Comparison of ENCODE assay signal across 8 cellular contexts in the genomic region with DNA sequence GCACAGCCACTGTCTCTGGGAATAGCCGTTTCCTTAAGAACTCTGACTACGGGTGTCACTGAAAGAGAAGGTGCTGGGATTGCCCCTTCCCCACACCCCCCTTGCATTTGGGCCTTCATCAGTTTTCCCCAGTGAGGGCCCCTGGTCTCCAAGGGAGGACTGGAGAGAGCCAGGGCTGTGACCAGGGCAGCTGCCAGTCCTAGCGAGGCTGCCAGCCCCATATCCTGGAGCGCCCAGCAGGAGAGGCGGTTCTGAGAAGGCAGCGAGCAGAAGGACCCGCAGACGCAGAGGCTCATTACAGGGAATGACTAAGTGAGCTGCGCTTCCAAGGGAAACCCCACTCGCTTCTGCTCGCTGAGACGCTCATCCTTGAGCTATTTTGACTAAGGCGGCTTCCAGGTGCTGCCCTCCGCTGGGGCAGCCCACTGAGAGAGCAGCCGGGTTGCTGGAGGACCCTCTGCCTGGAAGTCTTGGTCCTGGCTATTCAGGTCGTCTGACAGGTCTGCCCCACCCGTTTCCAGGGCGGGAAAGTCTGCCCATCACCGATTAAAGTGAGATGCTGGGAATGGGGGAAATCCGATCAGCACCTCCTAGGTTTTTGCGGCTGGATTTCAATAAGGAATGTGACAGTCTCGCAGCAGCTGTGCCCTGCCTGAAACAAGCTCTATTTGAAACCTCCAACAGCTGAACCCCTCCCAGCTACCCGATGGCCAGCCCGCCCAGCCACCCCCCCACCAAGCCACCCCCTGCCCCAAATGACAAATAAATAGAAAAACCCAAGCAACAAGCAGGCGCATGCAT. TPM values are rescaled to one million over a fixed set of nuclear protein-coding genes. Genes with fewer than 3 reads are reported as not detected.
DNase-seq lines count a peak whose midpoint lies in the region; ATAC-seq and TF ChIP-seq lines count a peak whose summit lies in the region.

No MANE protein-coding gene starts in this region.

- H3K27me3 ChIP-seq in HUES48 (ENCODE audit: control insufficient read depth, insufficient read depth, low read length) = peaks cover 35% of the 10 kb centered on the region

- in situ Hi-C loops in astrocyte of the spinal cord (cut with HindIII; ENCODE audit: low sequenced_read_pairs) = no loop called here

- H3K9me3 ChIP-seq in HUES48 (ENCODE audit: control insufficient read depth, insufficient read depth, low read length) = no peaks in the 10 kb centered on the region

- peaks cover 40% of the 10 kb centered on the region for H3K4me1 ChIP-seq in HUES48 (ENCODE audit: control insufficient read depth, insufficient read depth, low read length)

- H3K9ac ChIP-seq in HUES48 (ENCODE audit: low read depth, low read length) = no peak overlapping the region

- H3K4me3 ChIP-seq in HUES48 (ENCODE audit: low read depth, low read length) (peak overlapping the region; percentile 17; the same call in 1 of the 2 replicates), astrocyte of the spinal cord (ENCODE audit: low read depth, low read length) (peak overlapping the region; percentile 5)

- peak overlapping the region; percentile 57 for H3K27ac ChIP-seq in HUES48 (ENCODE audit: low read depth, low read length)

- H3K36me3 ChIP-seq in HUES48 (ENCODE audit: control insufficient read depth, insufficient read depth, low read length) = no peaks in the 10 kb centered on the region

- DNase-seq in Ammon's horn (ENCODE audit: low spot score) (peak; percentile 65), astrocyte of the spinal cord (ENCODE audit: low read depth, low spot score) (peak; percentile 79), medulla oblongata (ENCODE audit: extremely low spot score) (peak; percentile 62), NCI-H2196 (lab: John Stamatoyannopoulos, UW; ENCODE audit: unreplicated experiment) (no peak), HT-29 (ENCODE audit: low spot score) (no peak), DMS114 treated with DMSO at 0.1 percent for 48 hours (lab: John Stamatoyannopoulos, UW; ENCODE audit: unreplicated experiment) (no peak)

- no peak for TF ChIP-seq CTCF in astrocyte of the spinal cord (IDR thresholded peaks at IDR 0.05; ENCODE audit: low read depth, low read length)

- no peak for ATAC-seq in HG03521 (IDR thresholded peaks at IDR 0.05; ENCODE audit: unreplicated experiment)

RNA-seq across cellular contexts. Expression of gene KCNN3, which starts 2.9 kb away (rescaled TPM):
- not detected in 2 replicates for total RNA-seq in HT-29 (2014; rRNA removed; shearing (Covaris generic))

Comparison
In these comparisons a context has a peak if more than half of its experiments do, and no peak if none do; other contexts are left out.
1. DNase-seq: peak in Ammon's horn (single experiment), astrocyte of the spinal cord (single experiment) and medulla oblongata (single experiment); none in NCI-H2196 (single experiment), HT-29 (single experiment) and DMS114 treated with DMSO at 0.1 percent for 48 hours (single experiment).